ENCODE assay signal across 13 cellular contexts in the genomic region with DNA sequence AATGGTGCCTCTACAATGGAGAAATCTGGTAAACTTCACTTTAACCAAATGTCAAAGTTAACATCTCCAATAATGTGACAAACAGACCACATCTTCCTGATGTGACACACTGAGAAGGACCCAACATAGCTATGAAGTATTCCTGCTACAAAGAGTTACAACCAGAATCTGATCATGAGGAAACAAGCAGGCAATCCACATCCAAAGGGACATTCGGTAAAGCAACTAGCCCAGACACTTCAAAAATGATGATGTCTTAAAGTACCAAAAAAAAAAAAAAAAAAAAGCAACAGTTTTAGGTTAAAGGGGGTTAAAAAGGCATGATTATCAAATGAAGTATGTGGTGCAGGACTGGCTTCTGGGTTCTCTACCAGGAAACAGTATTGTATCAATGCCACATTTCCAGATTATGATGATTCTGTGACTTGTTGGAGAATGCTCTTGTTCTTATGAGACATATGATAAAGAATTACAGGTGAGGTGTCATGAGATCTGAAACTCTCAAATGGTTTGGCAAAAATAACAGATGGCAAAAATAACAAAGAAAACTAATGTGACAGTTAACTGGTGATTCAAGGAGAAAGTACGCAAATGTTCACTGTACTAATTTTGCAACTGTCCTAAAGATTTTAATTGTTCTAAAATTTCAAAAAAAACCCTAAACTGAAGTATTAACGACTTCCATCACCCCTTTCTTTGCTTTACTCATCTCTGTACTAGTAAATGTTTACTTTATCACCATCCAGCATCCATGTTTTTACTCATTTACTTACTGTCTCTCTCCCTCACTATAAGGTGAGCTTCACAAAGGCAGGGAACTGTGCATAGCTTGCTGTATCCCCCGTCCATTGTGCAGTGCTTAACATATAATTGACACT. TPM values are rescaled to one million over a fixed set of nuclear protein-coding genes. Genes with fewer than 3 reads are reported as not detected.
DNase-seq lines count a peak whose midpoint lies in the region; ATAC-seq and TF ChIP-seq lines count a peak whose summit lies in the region.
"Had no signal": no experiment of that assay in that cellular context is flagged by ENCODE, and none has a peak within 500 bp of the region (broad histone marks: within the 10 kb centered on the region; RNA-seq: fewer than 3 reads in every experiment).

No MANE protein-coding gene starts in this region.

- no peaks in the 10 kb centered on the region for H3K27me3 Mint-ChIP-seq in activated T-helper 1 cell treated with anti-CD3 and anti-CD28 coated beads, Interleukin-12 subunit alpha, Interleukin-12 subunit beta, Interleukin-2, Interleukin-4 antibody, amounts not matched to agents 30 ng/mL and 10 ng/mL and 1 ng/mL, durations not matched to agents 14 hours and 24 hours and 36 hours (ENCODE audit: insufficient read depth)
- H3K27me3 Mint-ChIP-seq in stimulated activated naive B cell treated with anti-CD40 and anti-IgM and Interleukin-4, amounts not matched to agents 10 μg/mL and 1 μg/mL and 100 μg/mL, for 72 hours = no peaks in the 10 kb centered on the region
- H3K27me3 Mint-ChIP-seq in GM23338 (ENCODE audit: insufficient read depth, low read depth, poor library complexity) = peaks cover 14% of the 10 kb centered on the region

- no peak overlapping the region for H3K27ac ChIP-seq in left ventricle myocardium inferior (replicated peaks)
- H3K27ac ChIP-seq in GM23338 (ENCODE audit: low read depth) = no peak overlapping the region
- H3K27ac ChIP-seq: epithelial cell of prostate had no signal

- H3K4me1 ChIP-seq in left ventricle myocardium inferior (peaks cover 74% of the 10 kb centered on the region), GM23338 (ENCODE audit: insufficient read depth) (peaks cover 18% of the 10 kb centered on the region)

- H2AFZ ChIP-seq in GM23338 = no peak overlapping the region

- in situ Hi-C loops in ACHN (cut with HindIII; ENCODE audit: low pct_ligation_motif_present, low pct_unique_long_range_greater_than_20kb, low sequenced_read_pairs) = no loop called here

- H3K4me1 Mint-ChIP-seq in activated T-helper 1 cell treated with anti-CD3 and anti-CD28 coated beads, Interleukin-12 subunit alpha, Interleukin-12 subunit beta, Interleukin-2, Interleukin-4 antibody, amounts not matched to agents 30 ng/mL and 10 ng/mL and 1 ng/mL, durations not matched to agents 14 hours and 24 hours and 36 hours (ENCODE audit: low read depth) = peaks cover 77% of the 10 kb centered on the region
- peaks cover 60 to 87% of the 10 kb centered on the region in 2 donors for H3K4me1 Mint-ChIP-seq in stimulated activated naive B cell treated with anti-CD40 and anti-IgM and Interleukin-4, amounts not matched to agents 10 μg/mL and 1 μg/mL and 100 μg/mL, for 72 hours
- peaks cover 28% of the 10 kb centered on the region for H3K4me1 Mint-ChIP-seq in GM23338

- peaks cover 46% of the 10 kb centered on the region for H3K36me3 Mint-ChIP-seq in activated T-helper 1 cell treated with anti-CD3 and anti-CD28 coated beads, Interleukin-12 subunit alpha, Interleukin-12 subunit beta, Interleukin-2, Interleukin-4 antibody, amounts not matched to agents 30 ng/mL and 10 ng/mL and 1 ng/mL, durations not matched to agents 14 hours and 24 hours and 36 hours (ENCODE audit: low read depth)
- H3K36me3 Mint-ChIP-seq in stimulated activated naive B cell treated with anti-CD40 and anti-IgM and Interleukin-4, amounts not matched to agents 10 μg/mL and 1 μg/mL and 100 μg/mL, for 72 hours = peaks cover 61 to 73% of the 10 kb centered on the region in 2 donors
- peaks cover 18% of the 10 kb centered on the region for H3K36me3 Mint-ChIP-seq in GM23338 (ENCODE audit: low read depth)

- peak overlapping the region; percentile 42 for H3K27ac Mint-ChIP-seq in activated T-helper 1 cell treated with anti-CD3 and anti-CD28 coated beads, Interleukin-12 subunit alpha, Interleukin-12 subunit beta, Interleukin-2, Interleukin-4 antibody, amounts not matched to agents 30 ng/mL and 10 ng/mL and 1 ng/mL, durations not matched to agents 14 hours and 24 hours and 36 hours
- H3K27ac Mint-ChIP-seq in stimulated activated naive B cell treated with anti-CD40 and anti-IgM and Interleukin-4, amounts not matched to agents 10 μg/mL and 1 μg/mL and 100 μg/mL, for 72 hours = peak overlapping the region; percentile 99
- no peak overlapping the region for H3K27ac Mint-ChIP-seq in GM23338

- TF ChIP-seq CTCF in left ventricle myocardium inferior (IDR thresholded peaks at IDR 0.05; ENCODE audit: borderline replicate concordance) = no peak
- no peak for TF ChIP-seq CTCF in GM23338 (conservative IDR thresholded peaks at IDR 0.05; ENCODE audit: low read depth in 2 of 2)

- H3K9me3 ChIP-seq in left ventricle myocardium inferior (replicated peaks) = peaks cover 10% of the 10 kb centered on the region
- H3K9me3 ChIP-seq: upper lobe of left lung had no signal

- H4K20me1 ChIP-seq in GM23338 (replicated peaks; ENCODE audit: insufficient read depth) = no peaks in the 10 kb centered on the region

- DNase-seq in left ventricle myocardium inferior (no peak), Right ventricle myocardium superior (no peak), ACHN (no peak), GM23338 (ENCODE audit: low spot score) (no peak)
- no peak for DNase-seq in activated T-helper 1 cell treated with anti-CD3 and anti-CD28 coated beads, Interleukin-12 subunit alpha, Interleukin-12 subunit beta, Interleukin-2, Interleukin-4 antibody, amounts not matched to agents 30 ng/mL and 10 ng/mL and 1 ng/mL, durations not matched to agents 14 hours and 24 hours and 36 hours (ENCODE audit: low spot score)
- no peak for DNase-seq in stimulated activated naive B cell treated with anti-CD40 and anti-IgM and Interleukin-4, amounts not matched to agents 10 μg/mL and 1 μg/mL and 100 μg/mL, for 72 hours
- DNase-seq: C1 segment of cervical spinal cord, HCEC 1CT, NCI-H187, upper lobe of left lung had no signal

- peaks cover 21% of the 10 kb centered on the region for H3K9me3 Mint-ChIP-seq in activated T-helper 1 cell treated with anti-CD3 and anti-CD28 coated beads, Interleukin-12 subunit alpha, Interleukin-12 subunit beta, Interleukin-2, Interleukin-4 antibody, amounts not matched to agents 30 ng/mL and 10 ng/mL and 1 ng/mL, durations not matched to agents 14 hours and 24 hours and 36 hours
- H3K9me3 Mint-ChIP-seq in stimulated activated naive B cell treated with anti-CD40 and anti-IgM and Interleukin-4, amounts not matched to agents 10 μg/mL and 1 μg/mL and 100 μg/mL, for 72 hours = peaks cover 22 to 26% of the 10 kb centered on the region in 2 donors
- peaks cover 14% of the 10 kb centered on the region for H3K9me3 Mint-ChIP-seq in GM23338

- peak overlapping the region; percentile 90 for H3K4me3 Mint-ChIP-seq in activated T-helper 1 cell treated with anti-CD3 and anti-CD28 coated beads, Interleukin-12 subunit alpha, Interleukin-12 subunit beta, Interleukin-2, Interleukin-4 antibody, amounts not matched to agents 30 ng/mL and 10 ng/mL and 1 ng/mL, durations not matched to agents 14 hours and 24 hours and 36 hours
- H3K4me3 Mint-ChIP-seq in stimulated activated naive B cell treated with anti-CD40 and anti-IgM and Interleukin-4, amounts not matched to agents 10 μg/mL and 1 μg/mL and 100 μg/mL, for 72 hours = peak overlapping the region; percentile 97 to 99
- H3K4me3 Mint-ChIP-seq in GM23338 = no peak overlapping the region

- no peaks in the 10 kb centered on the region; the same call in 1 of the 2 replicates for H3F3A ChIP-seq in GM23338 (replicated peaks; ENCODE audit: low read depth)

- intact Hi-C loops in left ventricle myocardium inferior (cut with micrococcal nuclease) (no loop called here), Right ventricle myocardium superior (cut with DNase I) (no loop called here)
- intact Hi-C loops in activated T-helper 1 cell treated with anti-CD3 and anti-CD28 coated beads, Interleukin-12 subunit alpha, Interleukin-12 subunit beta, Interleukin-2, Interleukin-4 antibody, amounts not matched to agents 30 ng/mL and 10 ng/mL and 1 ng/mL, durations not matched to agents 14 hours and 24 hours and 36 hours (cut with micrococcal nuclease) = no loop called here

- no peaks in the 10 kb centered on the region for H3K9me2 ChIP-seq in GM23338 (ENCODE audit: insufficient read depth)

- H3K36me3 ChIP-seq in left ventricle myocardium inferior (peaks cover 11% of the 10 kb centered on the region), GM23338 (ENCODE audit: insufficient read depth) (no peaks in the 10 kb centered on the region)
- H3K36me3 ChIP-seq: upper lobe of left lung had no signal

- no peak overlapping the region for H3K4me2 ChIP-seq in GM23338

- no peak for ATAC-seq in Right ventricle myocardium superior (ENCODE audit: poor library complexity)
- ATAC-seq in GM21786 (IDR thresholded peaks at IDR 0.05; ENCODE audit: unreplicated experiment) = peak; percentile 18
- no peak for ATAC-seq in stimulated activated naive B cell treated with anti-CD40 and anti-IgM and Interleukin-4, amounts not matched to agents 10 μg/mL and 1 μg/mL and 100 μg/mL, for 72 hours (replicated peaks)
- ATAC-seq in GM23338 = no peak
- ATAC-seq in GM18909 (IDR thresholded peaks at IDR 0.05; ENCODE audit: poor library complexity, unreplicated experiment) = no peak

- H3K4me3 ChIP-seq in left ventricle myocardium inferior (peak overlapping the region; percentile 88), GM23338 (no peak overlapping the region)

- H3K79me2 ChIP-seq in GM23338 (replicated peaks; ENCODE audit: insufficient read depth) = peaks cover 6% of the 10 kb centered on the region; the same call in 1 of the 2 replicates

- no peaks in the 10 kb centered on the region for H3K27me3 ChIP-seq in left ventricle myocardium inferior (ENCODE audit: low read depth)
- H3K27me3 ChIP-seq in GM23338 (ENCODE audit: insufficient read depth) = peaks cover 8% of the 10 kb centered on the region
- H3K27me3 ChIP-seq: upper lobe of left lung had no signal

TF ChIP-seq in GM23338, 12 proteins besides CTCF, POLR2A, EP300 and RAD21:
- TF ChIP-seq ZNF331 (CRISPR knock-in tag; IDR thresholded peaks at IDR 0.05; ENCODE audit: low read depth) (no peak), EZH2 (IDR thresholded peaks at IDR 0.05; ENCODE audit: low read depth, unreplicated experiment) (no peak), NANOG (IDR thresholded peaks at IDR 0.05; ENCODE audit: borderline replicate concordance) (no peak)

RNA-seq across cellular contexts. Expression of a gene that starts 2.8 kb away (rescaled TPM):
- total RNA-seq in left ventricle myocardium inferior = 32.2 TPM
- total RNA-seq in Right ventricle myocardium superior = 31.3 TPM
- total RNA-seq in activated T-helper 1 cell treated with anti-CD3 and anti-CD28 coated beads, Interleukin-12 subunit alpha, Interleukin-12 subunit beta, Interleukin-2, Interleukin-4 antibody, amounts not matched to agents 30 ng/mL and 10 ng/mL and 1 ng/mL, durations not matched to agents 14 hours and 24 hours and 36 hours = 35.3 and 37.8 TPM in 2 replicates
- 9.2 and 10.3 TPM in 2 replicates for total RNA-seq in GM23338 (2014; rRNA removed; shearing (Covaris generic))
- polyA plus RNA-seq in GM23338 (2016; fragmentation: Nextera tagmentation; extraction: Ambion mirVana) = 11.6 and 12.5 TPM in 2 replicates
